In the genomic region with DNA sequence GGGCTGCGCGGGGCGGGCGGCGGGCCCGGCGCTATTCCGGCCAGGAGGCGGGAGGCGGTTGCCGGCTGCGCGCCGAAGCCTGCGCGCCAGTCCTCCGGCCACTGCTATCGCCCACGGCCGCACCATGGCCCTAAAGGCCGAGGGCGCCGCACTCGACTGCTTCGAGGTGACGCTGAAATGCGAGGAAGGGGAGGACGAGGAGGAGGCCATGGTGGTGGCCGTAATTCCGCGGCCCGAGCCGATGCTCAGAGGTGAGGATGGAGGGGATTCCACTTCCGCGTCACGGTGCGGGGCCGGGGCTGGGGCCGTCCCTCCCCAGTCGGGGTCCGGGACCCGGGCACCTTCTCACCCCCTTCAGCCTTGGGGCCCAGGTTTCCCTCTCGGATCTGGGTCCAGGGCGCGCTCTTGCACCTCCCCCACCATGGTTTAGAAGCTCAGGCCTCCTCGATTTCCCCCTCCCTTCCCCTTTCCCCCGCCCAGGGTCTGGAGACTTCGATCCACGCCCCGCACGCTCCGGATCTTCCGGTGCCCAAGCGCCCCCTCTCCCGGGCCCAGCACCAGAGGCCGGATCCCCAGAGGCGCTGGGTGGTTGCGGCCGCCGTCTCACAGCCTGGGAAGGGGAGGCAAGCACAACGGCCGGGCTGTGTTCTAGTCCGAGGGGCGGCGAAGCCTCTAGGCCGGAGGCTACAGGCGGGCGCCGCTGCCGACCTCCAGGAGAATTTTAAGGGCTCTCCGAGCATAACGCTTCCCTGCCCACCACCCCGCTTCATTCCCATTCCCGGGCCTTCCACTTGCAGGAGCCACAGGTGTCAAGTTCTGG, we compare ENCODE assay signal across 2 cellular contexts.
TF ChIP-seq lines count a peak whose summit lies in the region.

No MANE protein-coding gene starts in this region.

TF ChIP-seq in SK-N-SH, 30 proteins besides CTCF, POLR2A, EP300 and RAD21:
- TF ChIP-seq RFX5 (IDR thresholded peaks at IDR 0.05; ENCODE audit: low read length) = no peak
- TF ChIP-seq RXRA (IDR thresholded peaks at IDR 0.05; ENCODE audit: borderline replicate concordance, low read depth) = no peak
- no peak; the same call in none of the 2 replicates for TF ChIP-seq MXI1 (IDR thresholded peaks at IDR 0.05; ENCODE audit: low read depth, low read length)
- 0 out of 2 replicates have a peak, but pooled peaks have one; percentile 29 for TF ChIP-seq NRF1 (IDR thresholded peaks at IDR 0.05; ENCODE audit: low read depth, low read length)
- TF ChIP-seq MEF2A (IDR thresholded peaks at IDR 0.05; ENCODE audit: borderline replicate concordance, low read depth) = no peak
- peak; percentile 70 for TF ChIP-seq GABPA (IDR thresholded peaks at IDR 0.05; ENCODE audit: low read depth)
- TF ChIP-seq, protein P1, sequence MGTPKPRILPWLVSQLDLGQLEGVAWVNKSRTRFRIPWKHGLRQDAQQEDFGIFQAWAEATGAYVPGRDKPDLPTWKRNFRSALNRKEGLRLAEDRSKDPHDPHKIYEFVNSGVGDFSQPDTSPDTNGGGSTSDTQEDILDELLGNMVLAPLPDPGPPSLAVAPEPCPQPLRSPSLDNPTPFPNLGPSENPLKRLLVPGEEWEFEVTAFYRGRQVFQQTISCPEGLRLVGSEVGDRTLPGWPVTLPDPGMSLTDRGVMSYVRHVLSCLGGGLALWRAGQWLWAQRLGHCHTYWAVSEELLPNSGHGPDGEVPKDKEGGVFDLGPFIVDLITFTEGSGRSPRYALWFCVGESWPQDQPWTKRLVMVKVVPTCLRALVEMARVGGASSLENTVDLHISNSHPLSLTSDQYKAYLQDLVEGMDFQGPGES (IDR thresholded peaks at IDR 0.05; ENCODE audit: low read depth, low read length) = no peak
- TF ChIP-seq, protein P2, sequence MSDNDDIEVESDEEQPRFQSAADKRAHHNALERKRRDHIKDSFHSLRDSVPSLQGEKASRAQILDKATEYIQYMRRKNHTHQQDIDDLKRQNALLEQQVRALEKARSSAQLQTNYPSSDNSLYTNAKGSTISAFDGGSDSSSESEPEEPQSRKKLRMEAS (IDR thresholded peaks at IDR 0.05; ENCODE audit: low read depth) = peak; percentile 70; the same call in 1 of the 2 replicates
- TF ChIP-seq ELF1 (IDR thresholded peaks at IDR 0.05) = peak; percentile 14; the same call in 1 of the 2 replicates
TF ChIP-seq in SK-N-SH: peak in this region for 4.

TF ChIP-seq in GM12878, 131 proteins besides CTCF, POLR2A, EP300 and RAD21 (continues in another document):
- no peak for TF ChIP-seq MEF2B (IDR thresholded peaks at IDR 0.05; ENCODE audit: partially characterized antibody, poor library complexity, severe bottlenecking)
- TF ChIP-seq SMARCA5 (IDR thresholded peaks at IDR 0.05) = no peak
- no peak for TF ChIP-seq NFYA (IDR thresholded peaks at IDR 0.05; ENCODE audit: borderline replicate concordance, low read depth, low read length)
- TF ChIP-seq YY1 (IDR thresholded peaks at IDR 0.05; ENCODE audit: low read depth, low read length) = peak; percentile 11; the same call in 1 of the 2 replicates
- no peak for TF ChIP-seq ZNF207 (IDR thresholded peaks at IDR 0.05; ENCODE audit: borderline replicate concordance)
- 0 out of 2 replicates have a peak, but pooled peaks have one; percentile 34 for TF ChIP-seq CBFB (IDR thresholded peaks at IDR 0.05; ENCODE audit: low read depth)
- no peak for TF ChIP-seq ATF7 (IDR thresholded peaks at IDR 0.05; ENCODE audit: low read depth)
- TF ChIP-seq, protein P3, sequence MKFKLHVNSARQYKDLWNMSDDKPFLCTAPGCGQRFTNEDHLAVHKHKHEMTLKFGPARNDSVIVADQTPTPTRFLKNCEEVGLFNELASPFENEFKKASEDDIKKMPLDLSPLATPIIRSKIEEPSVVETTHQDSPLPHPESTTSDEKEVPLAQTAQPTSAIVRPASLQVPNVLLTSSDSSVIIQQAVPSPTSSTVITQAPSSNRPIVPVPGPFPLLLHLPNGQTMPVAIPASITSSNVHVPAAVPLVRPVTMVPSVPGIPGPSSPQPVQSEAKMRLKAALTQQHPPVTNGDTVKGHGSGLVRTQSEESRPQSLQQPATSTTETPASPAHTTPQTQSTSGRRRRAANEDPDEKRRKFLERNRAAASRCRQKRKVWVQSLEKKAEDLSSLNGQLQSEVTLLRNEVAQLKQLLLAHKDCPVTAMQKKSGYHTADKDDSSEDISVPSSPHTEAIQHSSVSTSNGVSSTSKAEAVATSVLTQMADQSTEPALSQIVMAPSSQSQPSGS (IDR thresholded peaks at IDR 0.05; ENCODE audit: low read length) = no peak
- TF ChIP-seq CHD1 (IDR thresholded peaks at IDR 0.05; ENCODE audit: low read depth, low read length) = no peak
- no peak for TF ChIP-seq BMI1 (IDR thresholded peaks at IDR 0.05; ENCODE audit: borderline replicate concordance)
- TF ChIP-seq, protein P4, sequence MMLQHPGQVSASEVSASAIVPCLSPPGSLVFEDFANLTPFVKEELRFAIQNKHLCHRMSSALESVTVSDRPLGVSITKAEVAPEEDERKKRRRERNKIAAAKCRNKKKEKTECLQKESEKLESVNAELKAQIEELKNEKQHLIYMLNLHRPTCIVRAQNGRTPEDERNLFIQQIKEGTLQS (IDR thresholded peaks at IDR 0.05; ENCODE audit: borderline replicate concordance, extremely low read depth, low read depth, low read length) = no peak
- TF ChIP-seq BCL11A (IDR thresholded peaks at IDR 0.05; ENCODE audit: low read depth, low read length) = no peak
- no peak for TF ChIP-seq JUNB (IDR thresholded peaks at IDR 0.05)
- TF ChIP-seq, protein P5, sequence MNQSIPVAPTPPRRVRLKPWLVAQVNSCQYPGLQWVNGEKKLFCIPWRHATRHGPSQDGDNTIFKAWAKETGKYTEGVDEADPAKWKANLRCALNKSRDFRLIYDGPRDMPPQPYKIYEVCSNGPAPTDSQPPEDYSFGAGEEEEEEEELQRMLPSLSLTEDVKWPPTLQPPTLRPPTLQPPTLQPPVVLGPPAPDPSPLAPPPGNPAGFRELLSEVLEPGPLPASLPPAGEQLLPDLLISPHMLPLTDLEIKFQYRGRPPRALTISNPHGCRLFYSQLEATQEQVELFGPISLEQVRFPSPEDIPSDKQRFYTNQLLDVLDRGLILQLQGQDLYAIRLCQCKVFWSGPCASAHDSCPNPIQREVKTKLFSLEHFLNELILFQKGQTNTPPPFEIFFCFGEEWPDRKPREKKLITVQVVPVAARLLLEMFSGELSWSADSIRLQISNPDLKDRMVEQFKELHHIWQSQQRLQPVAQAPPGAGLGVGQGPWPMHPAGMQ (IDR thresholded peaks at IDR 0.05; ENCODE audit: borderline replicate concordance) = no peak
- TF ChIP-seq, protein P6, sequence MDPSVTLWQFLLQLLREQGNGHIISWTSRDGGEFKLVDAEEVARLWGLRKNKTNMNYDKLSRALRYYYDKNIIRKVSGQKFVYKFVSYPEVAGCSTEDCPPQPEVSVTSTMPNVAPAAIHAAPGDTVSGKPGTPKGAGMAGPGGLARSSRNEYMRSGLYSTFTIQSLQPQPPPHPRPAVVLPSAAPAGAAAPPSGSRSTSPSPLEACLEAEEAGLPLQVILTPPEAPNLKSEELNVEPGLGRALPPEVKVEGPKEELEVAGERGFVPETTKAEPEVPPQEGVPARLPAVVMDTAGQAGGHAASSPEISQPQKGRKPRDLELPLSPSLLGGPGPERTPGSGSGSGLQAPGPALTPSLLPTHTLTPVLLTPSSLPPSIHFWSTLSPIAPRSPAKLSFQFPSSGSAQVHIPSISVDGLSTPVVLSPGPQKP (IDR thresholded peaks at IDR 0.05; ENCODE audit: low read depth, low read length) = no peak
- 0 out of 2 replicates have a peak, but pooled peaks have one; percentile 50 for TF ChIP-seq IKZF1 (conservative IDR thresholded peaks at IDR 0.05)
- TF ChIP-seq TARDBP (IDR thresholded peaks at IDR 0.05; ENCODE audit: borderline replicate concordance) = no peak
- TF ChIP-seq NFXL1 (IDR thresholded peaks at IDR 0.05; ENCODE audit: borderline replicate concordance) = no peak
- no peak for TF ChIP-seq EGR1 (IDR thresholded peaks at IDR 0.05; ENCODE audit: borderline replicate concordance in 1 of 2, low read depth in 2 of 2, low read length in 2 of 2)
- TF ChIP-seq NFIC (IDR thresholded peaks at IDR 0.05; ENCODE audit: low read depth, low read length) = no peak
- TF ChIP-seq GABPA (IDR thresholded peaks at IDR 0.05; ENCODE audit: low read depth) = no peak
- TF ChIP-seq NBN (IDR thresholded peaks at IDR 0.05) = 0 out of 2 replicates have a peak, but pooled peaks have one; percentile 33
- TF ChIP-seq, protein P7, sequence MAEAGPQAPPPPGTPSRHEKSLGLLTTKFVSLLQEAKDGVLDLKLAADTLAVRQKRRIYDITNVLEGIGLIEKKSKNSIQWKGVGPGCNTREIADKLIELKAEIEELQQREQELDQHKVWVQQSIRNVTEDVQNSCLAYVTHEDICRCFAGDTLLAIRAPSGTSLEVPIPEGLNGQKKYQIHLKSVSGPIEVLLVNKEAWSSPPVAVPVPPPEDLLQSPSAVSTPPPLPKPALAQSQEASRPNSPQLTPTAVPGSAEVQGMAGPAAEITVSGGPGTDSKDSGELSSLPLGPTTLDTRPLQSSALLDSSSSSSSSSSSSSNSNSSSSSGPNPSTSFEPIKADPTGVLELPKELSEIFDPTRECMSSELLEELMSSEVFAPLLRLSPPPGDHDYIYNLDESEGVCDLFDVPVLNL (IDR thresholded peaks at IDR 0.05; ENCODE audit: low read depth, low read length) = no peak
- no peak for TF ChIP-seq ZNF622 (IDR thresholded peaks at IDR 0.05)
- TF ChIP-seq DPF2 (IDR thresholded peaks at IDR 0.05) = no peak
- TF ChIP-seq RUNX3 (IDR thresholded peaks at IDR 0.05; ENCODE audit: low read length) = no peak
- no peak for TF ChIP-seq RCOR1 (conservative IDR thresholded peaks at IDR 0.05; ENCODE audit: low read depth, low read length)
- TF ChIP-seq POU2F2 (IDR thresholded peaks at IDR 0.05; ENCODE audit: borderline replicate concordance, low read depth, low read length) = no peak
- TF ChIP-seq GATAD2B (conservative IDR thresholded peaks at IDR 0.05; ENCODE audit: low read depth) = no peak; the same call in 1 of the 2 replicates
- no peak; the same call in 1 of the 2 replicates for TF ChIP-seq LARP7 (IDR thresholded peaks at IDR 0.05)
- no peak for TF ChIP-seq CREB1 (IDR thresholded peaks at IDR 0.05; ENCODE audit: low read depth)
- peak; percentile 22 to 25; a peak in 2 of 4 replicates for TF ChIP-seq IKZF2 (IDR thresholded peaks at IDR 0.05)
- TF ChIP-seq TCF7 (IDR thresholded peaks at IDR 0.05; ENCODE audit: borderline replicate concordance) = no peak
- TF ChIP-seq, protein P8, sequence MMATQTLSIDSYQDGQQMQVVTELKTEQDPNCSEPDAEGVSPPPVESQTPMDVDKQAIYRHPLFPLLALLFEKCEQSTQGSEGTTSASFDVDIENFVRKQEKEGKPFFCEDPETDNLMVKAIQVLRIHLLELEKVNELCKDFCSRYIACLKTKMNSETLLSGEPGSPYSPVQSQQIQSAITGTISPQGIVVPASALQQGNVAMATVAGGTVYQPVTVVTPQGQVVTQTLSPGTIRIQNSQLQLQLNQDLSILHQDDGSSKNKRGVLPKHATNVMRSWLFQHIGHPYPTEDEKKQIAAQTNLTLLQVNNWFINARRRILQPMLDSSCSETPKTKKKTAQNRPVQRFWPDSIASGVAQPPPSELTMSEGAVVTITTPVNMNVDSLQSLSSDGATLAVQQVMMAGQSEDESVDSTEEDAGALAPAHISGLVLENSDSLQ (IDR thresholded peaks at IDR 0.05) = no peak
- 0 out of 2 replicates have a peak, but pooled peaks have one; percentile 14 for TF ChIP-seq HDGF (IDR thresholded peaks at IDR 0.05)
- TF ChIP-seq EED (IDR thresholded peaks at IDR 0.05; ENCODE audit: low read depth) = peak; percentile 54
- TF ChIP-seq, protein P9, sequence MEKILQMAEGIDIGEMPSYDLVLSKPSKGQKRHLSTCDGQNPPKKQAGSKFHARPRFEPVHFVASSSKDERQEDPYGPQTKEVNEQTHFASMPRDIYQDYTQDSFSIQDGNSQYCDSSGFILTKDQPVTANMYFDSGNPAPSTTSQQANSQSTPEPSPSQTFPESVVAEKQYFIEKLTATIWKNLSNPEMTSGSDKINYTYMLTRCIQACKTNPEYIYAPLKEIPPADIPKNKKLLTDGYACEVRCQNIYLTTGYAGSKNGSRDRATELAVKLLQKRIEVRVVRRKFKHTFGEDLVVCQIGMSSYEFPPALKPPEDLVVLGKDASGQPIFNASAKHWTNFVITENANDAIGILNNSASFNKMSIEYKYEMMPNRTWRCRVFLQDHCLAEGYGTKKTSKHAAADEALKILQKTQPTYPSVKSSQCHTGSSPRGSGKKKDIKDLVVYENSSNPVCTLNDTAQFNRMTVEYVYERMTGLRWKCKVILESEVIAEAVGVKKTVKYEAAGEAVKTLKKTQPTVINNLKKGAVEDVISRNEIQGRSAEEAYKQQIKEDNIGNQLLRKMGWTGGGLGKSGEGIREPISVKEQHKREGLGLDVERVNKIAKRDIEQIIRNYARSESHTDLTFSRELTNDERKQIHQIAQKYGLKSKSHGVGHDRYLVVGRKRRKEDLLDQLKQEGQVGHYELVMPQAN (conservative IDR thresholded peaks at IDR 0.05) = peak; percentile 23; the same call in 1 of the 2 replicates
- TF ChIP-seq TBL1XR1 (IDR thresholded peaks at IDR 0.05; ENCODE audit: low read depth, low read length) = no peak
- TF ChIP-seq ASH2L (IDR thresholded peaks at IDR 0.05; ENCODE audit: borderline replicate concordance, low read depth) = no peak
- no peak for TF ChIP-seq MTA2 (IDR thresholded peaks at IDR 0.05; ENCODE audit: low read depth)
- TF ChIP-seq NR2F1 (conservative IDR thresholded peaks at IDR 0.05) = peak; percentile 14; the same call in 1 of the 2 replicates
- TF ChIP-seq EZH2 (IDR thresholded peaks at IDR 0.05; ENCODE audit: borderline replicate concordance, control insufficient read depth, low read depth, low read length) = no peak
- TF ChIP-seq HCFC1 (IDR thresholded peaks at IDR 0.05; ENCODE audit: low read length) = no peak
- no peak for TF ChIP-seq FOXM1 (IDR thresholded peaks at IDR 0.05; ENCODE audit: low read depth, low read length)
- TF ChIP-seq SMAD5 (IDR thresholded peaks at IDR 0.05; ENCODE audit: low read depth) = no peak
- TF ChIP-seq, protein P10, sequence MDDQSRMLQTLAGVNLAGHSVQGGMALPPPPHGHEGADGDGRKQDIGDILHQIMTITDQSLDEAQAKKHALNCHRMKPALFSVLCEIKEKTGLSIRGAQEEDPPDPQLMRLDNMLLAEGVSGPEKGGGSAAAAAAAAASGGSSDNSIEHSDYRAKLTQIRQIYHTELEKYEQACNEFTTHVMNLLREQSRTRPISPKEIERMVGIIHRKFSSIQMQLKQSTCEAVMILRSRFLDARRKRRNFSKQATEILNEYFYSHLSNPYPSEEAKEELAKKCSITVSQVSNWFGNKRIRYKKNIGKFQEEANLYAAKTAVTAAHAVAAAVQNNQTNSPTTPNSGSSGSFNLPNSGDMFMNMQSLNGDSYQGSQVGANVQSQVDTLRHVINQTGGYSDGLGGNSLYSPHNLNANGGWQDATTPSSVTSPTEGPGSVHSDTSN (IDR thresholded peaks at IDR 0.05; ENCODE audit: insufficient replicate concordance, low read depth, low read length) = no peak
- TF ChIP-seq CREM (IDR thresholded peaks at IDR 0.05; ENCODE audit: low read depth) = no peak
- no peak for TF ChIP-seq SMAD1 (IDR thresholded peaks at IDR 0.05; ENCODE audit: low read depth, partially characterized antibody)
- no peak for TF ChIP-seq MTA3 (IDR thresholded peaks at IDR 0.05; ENCODE audit: borderline replicate concordance, low read length)
- no peak for TF ChIP-seq RFX5 (IDR thresholded peaks at IDR 0.05; ENCODE audit: low read depth, low read length)
- no peak for TF ChIP-seq FOXK2 (IDR thresholded peaks at IDR 0.05)
- TF ChIP-seq TAF1 (IDR thresholded peaks at IDR 0.05; ENCODE audit: borderline replicate concordance, low read depth, low read length) = no peak
